ENCODE assay signal across 19 cellular contexts in the genomic region with DNA sequence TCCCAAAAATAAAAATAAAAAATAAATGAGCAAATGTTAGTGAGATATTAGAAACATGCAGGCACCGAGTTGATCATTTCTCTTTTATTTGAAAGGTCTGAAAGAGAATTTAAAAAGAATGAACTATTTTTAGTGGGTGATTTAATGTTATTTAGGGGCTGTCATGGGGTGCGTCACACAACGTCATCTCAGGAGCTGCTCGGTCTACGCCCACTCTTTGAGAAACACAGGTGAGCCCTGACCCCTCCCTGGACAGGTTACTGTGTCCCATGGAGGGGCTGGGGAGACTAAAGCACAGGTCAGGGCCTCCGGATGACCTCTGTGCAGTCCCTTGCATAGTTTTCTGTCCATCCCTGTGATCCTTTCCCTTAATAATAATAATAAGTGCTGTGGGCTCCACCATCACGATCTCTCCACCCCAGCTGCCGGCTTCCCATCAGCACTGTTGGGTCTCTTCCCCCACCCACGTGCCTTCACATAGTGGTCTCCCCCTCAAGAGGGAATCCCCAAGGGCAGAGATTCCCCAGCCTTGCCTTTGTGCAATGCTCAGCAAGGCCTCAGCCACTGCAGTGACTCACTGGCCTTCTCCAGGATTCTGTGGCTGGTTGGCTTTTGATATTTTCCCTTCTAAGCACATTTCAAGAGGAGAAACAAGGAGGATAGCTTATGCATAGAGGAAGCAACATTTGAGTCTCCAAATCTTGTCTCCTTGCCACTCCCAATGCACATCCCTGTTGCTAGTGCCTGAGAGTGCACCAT.
DNase-seq lines count a peak whose midpoint lies in the region; ATAC-seq and TF ChIP-seq lines count a peak whose summit lies in the region.
"Had no signal": no experiment of that assay in that cellular context is flagged by ENCODE, and none has a peak within 500 bp of the region (broad histone marks: within the 10 kb centered on the region; RNA-seq: fewer than 3 reads in every experiment).

No MANE protein-coding gene starts in this region.

- H3K27ac ChIP-seq in endodermal cell (ENCODE audit: low read depth, low read length): no peak overlapping the region
- no peak overlapping the region for H3K27ac ChIP-seq in neural progenitor cell
- H3K27ac ChIP-seq: gastrocnemius medialis, right lobe of liver had no signal

- H3K4me1 ChIP-seq in endodermal cell (ENCODE audit: control insufficient read depth, insufficient read depth, low read length): no peaks in the 10 kb centered on the region
- peaks cover 12% of the 10 kb centered on the region for H3K4me1 ChIP-seq in neural progenitor cell
- H3K4me1 ChIP-seq: Caco-2, gastrocnemius medialis, right lobe of liver had no signal

- no peak overlapping the region for H3K4me2 ChIP-seq in neural progenitor cell

- H3K4me3 Mint-ChIP-seq in endodermal cell: no peak overlapping the region
- no peak overlapping the region for H3K4me3 Mint-ChIP-seq in neural progenitor cell
- H3K4me3 Mint-ChIP-seq: T-helper 17 cell had no signal

- H3K27me3 ChIP-seq in endodermal cell (ENCODE audit: control insufficient read depth, insufficient read depth, low read length, poor library complexity, severe bottlenecking): no peaks in the 10 kb centered on the region
- H3K27me3 ChIP-seq in neural progenitor cell: no peaks in the 10 kb centered on the region
- H3K27me3 ChIP-seq: gastrocnemius medialis, right lobe of liver had no signal

- ATAC-seq in HG03135 (IDR thresholded peaks at IDR 0.05; ENCODE audit: unreplicated experiment): no peak
- no peak for ATAC-seq in HG02678 (IDR thresholded peaks at IDR 0.05; ENCODE audit: unreplicated experiment)
- ATAC-seq: gastrocnemius medialis, GM12878, left lobe of liver, right lobe of liver, T-helper 17 cell had no signal

- H3K9ac ChIP-seq in endodermal cell (ENCODE audit: extremely low read depth, low read length, poor library complexity, severe bottlenecking) (no peak overlapping the region), neural progenitor cell (no peak overlapping the region)

- WGBS in endodermal cell (ENCODE audit: insufficient coverage in 1 of 2, insufficient read length in 1 of 2), 2 experiments: 67 to 76% methylated on average over 3 to 9 of the region's 9 CpGs

- no peaks in the 10 kb centered on the region for H3F3A ChIP-seq in neural progenitor cell (ENCODE audit: low read depth)

- H3K36me3 Mint-ChIP-seq in endodermal cell (ENCODE audit: low read depth): no peaks in the 10 kb centered on the region
- H3K36me3 Mint-ChIP-seq in neural progenitor cell: peaks cover 3% of the 10 kb centered on the region

- no peaks in the 10 kb centered on the region for H4K20me1 ChIP-seq in neural progenitor cell (ENCODE audit: low read depth)

- no peak for TF ChIP-seq CTCF in endodermal cell (conservative IDR thresholded peaks at IDR 0.05)
- no peak for TF ChIP-seq CTCF in neural progenitor cell (IDR thresholded peaks at IDR 0.05)

- H3K9me3 Mint-ChIP-seq in endodermal cell (no peaks in the 10 kb centered on the region), neural progenitor cell (peaks cover 12% of the 10 kb centered on the region)

- H3K4me1 Mint-ChIP-seq in endodermal cell (peaks cover 2% of the 10 kb centered on the region), neural progenitor cell (peaks cover 42% of the 10 kb centered on the region)
- H3K4me1 Mint-ChIP-seq: T-helper 17 cell had no signal

- H2AFZ ChIP-seq in neural progenitor cell (replicated peaks): no peak overlapping the region

- no peak overlapping the region for H3K4me3 ChIP-seq in endodermal cell (ENCODE audit: low read length)
- no peak overlapping the region for H3K4me3 ChIP-seq in neural progenitor cell
- H3K4me3 ChIP-seq: gastrocnemius medialis, GM12878, right lobe of liver had no signal

- H3K36me3 ChIP-seq in endodermal cell (ENCODE audit: control insufficient read depth, insufficient read depth, low read length) (no peaks in the 10 kb centered on the region), neural progenitor cell (no peaks in the 10 kb centered on the region)
- H3K36me3 ChIP-seq: gastrocnemius medialis, right lobe of liver had no signal

- no peaks in the 10 kb centered on the region for H3K9me3 ChIP-seq in endodermal cell (ENCODE audit: control insufficient read depth, low read length)
- no peaks in the 10 kb centered on the region for H3K9me3 ChIP-seq in neural progenitor cell (ENCODE audit: low read depth)
- H3K9me3 ChIP-seq: Caco-2, gastrocnemius medialis, right lobe of liver had no signal

- H3K27ac Mint-ChIP-seq in endodermal cell: no peak overlapping the region
- H3K27ac Mint-ChIP-seq in neural progenitor cell: peak overlapping the region; percentile 92
- H3K27ac Mint-ChIP-seq: activated T-helper 2 cell treated with anti-CD3 and anti-CD28 coated beads, Interferon-gamma antibody, Interleukin-2, Interleukin-4, amounts not matched to agents 10 μg/mL and 5 μg/mL and 100 μg/mL, durations not matched to agents 14 hours and 24 hours and 36 hours; T-helper 17 cell had no signal

- H3K79me2 ChIP-seq in neural progenitor cell (ENCODE audit: low read depth): no peaks in the 10 kb centered on the region

- DNase-seq in ELR (ENCODE audit: low read depth) (peak; percentile 34), M059J (ENCODE audit: low read depth) (peak; percentile 31), endodermal cell (peak; percentile 3), neural progenitor cell (ENCODE audit: low spot score) (no peak), NOMO-1 treated with dmso at 0.1 percent for 144 hours (lab: John Stamatoyannopoulos, UW; ENCODE audit: unreplicated experiment) (no peak), germinal center (ENCODE audit: low spot score) (no peak)
- DNase-seq: amygdala, Caco-2, gastrocnemius medialis, NCI-H1436 treated with DMSO at 0.1 percent for 48 hours, NCI-H2171 treated with DMSO at 0.1 percent for 48 hours, occipital lobe, right lobe of liver, T-helper 17 cell had no signal

- peaks cover 36% of the 10 kb centered on the region for H3K27me3 Mint-ChIP-seq in endodermal cell (ENCODE audit: insufficient read depth)
- peaks cover 10% of the 10 kb centered on the region for H3K27me3 Mint-ChIP-seq in neural progenitor cell (ENCODE audit: insufficient read depth, low read depth)

Comparison
In these comparisons a context has a peak if more than half of its experiments do, and no peak if none do; other contexts are left out.
1. DNase-seq: peak in ELR (single experiment), M059J (single experiment) and endodermal cell (single experiment); none in neural progenitor cell (single experiment), NOMO-1 treated with dmso at 0.1 percent for 144 hours (single experiment) and germinal center (single experiment).